9 cellular contexts compared by ENCODE assay signal in the genomic region with DNA sequence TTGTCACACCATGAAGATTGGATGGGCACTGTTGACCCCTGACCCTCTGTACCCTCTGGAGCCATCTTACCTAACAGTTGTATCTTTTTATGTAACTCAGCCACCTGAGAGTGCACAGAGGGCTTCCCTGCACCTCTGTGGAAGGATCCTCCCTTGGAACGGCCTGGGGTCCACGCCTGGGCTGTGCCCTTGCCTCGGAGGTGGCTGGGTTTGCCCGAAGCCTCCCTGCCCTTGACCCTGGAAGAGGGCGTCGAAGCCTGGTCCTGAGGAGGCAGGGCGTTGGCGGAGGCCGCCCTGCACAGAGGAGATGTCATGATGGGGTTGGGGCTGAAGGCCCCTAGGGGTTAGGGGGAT. TPM values are rescaled to one million over a fixed set of nuclear protein-coding genes. Genes with fewer than 3 reads are reported as not detected.
DNase-seq lines count a peak whose midpoint lies in the region; ATAC-seq and TF ChIP-seq lines count a peak whose summit lies in the region.
"Had no signal": no experiment of that assay in that cellular context is flagged by ENCODE, and none has a peak within 500 bp of the region (broad histone marks: within the 10 kb centered on the region; RNA-seq: fewer than 3 reads in every experiment).

No MANE protein-coding gene starts in this region.

- no peaks in the 10 kb centered on the region for H3K4me1 Mint-ChIP-seq in activated T-helper 17 cell treated with anti-CD3 and anti-CD28 coated beads, Interleukin-2, amount 50 U/mL, for 72 hours
- no peaks in the 10 kb centered on the region for H3K4me1 Mint-ChIP-seq in type B pancreatic cell (ENCODE audit: unreplicated experiment)

- H3K27ac Mint-ChIP-seq in activated T-helper 17 cell treated with anti-CD3 and anti-CD28 coated beads, Interleukin-2, amount 50 U/mL, for 72 hours: peak overlapping the region; percentile 99
- H3K27ac Mint-ChIP-seq in type B pancreatic cell: peak overlapping the region; percentile 99

- H3K36me3 ChIP-seq in GM06990 (ENCODE audit: control insufficient read depth, insufficient read depth, low read length): peaks cover 11% of the 10 kb centered on the region

- DNase-seq in GM06990 (ENCODE audit: extremely low read depth, insufficient read length): no peak
- no peak for DNase-seq in left colon
- DNase-seq in type B pancreatic cell (ENCODE audit: extremely low spot score, unreplicated experiment): no peak
- no peak for DNase-seq in NCI-H524 (lab: John Stamatoyannopoulos, UW)
- no peak for DNase-seq in NCI-H2196 (lab: John Stamatoyannopoulos, UW; ENCODE audit: unreplicated experiment)
- no peak for DNase-seq in ecto neural progenitor cell (ENCODE audit: low spot score)

- no peaks in the 10 kb centered on the region for H3K9me3 Mint-ChIP-seq in activated T-helper 17 cell treated with anti-CD3 and anti-CD28 coated beads, Interleukin-2, amount 50 U/mL, for 72 hours
- H3K9me3 Mint-ChIP-seq in type B pancreatic cell: no peaks in the 10 kb centered on the region

- no peak for TF ChIP-seq CTCF in GM06990 (IDR thresholded peaks at IDR 0.05; ENCODE audit: insufficient read depth, low read length, poor library complexity, severe bottlenecking)
- TF ChIP-seq CTCF in type B pancreatic cell (conservative IDR thresholded peaks at IDR 0.05): no peak

- H3K36me3 Mint-ChIP-seq in activated T-helper 17 cell treated with anti-CD3 and anti-CD28 coated beads, Interleukin-2, amount 50 U/mL, for 72 hours (ENCODE audit: low read depth): peaks cover 46% of the 10 kb centered on the region
- H3K36me3 Mint-ChIP-seq in type B pancreatic cell: peaks cover 7% of the 10 kb centered on the region

- peak overlapping the region; percentile 62 for H3K4me3 ChIP-seq in GM06990 (replicated peaks; ENCODE audit: low read depth, low read length)

- H3K27me3 Mint-ChIP-seq in activated T-helper 17 cell treated with anti-CD3 and anti-CD28 coated beads, Interleukin-2, amount 50 U/mL, for 72 hours: no peaks in the 10 kb centered on the region
- no peaks in the 10 kb centered on the region for H3K27me3 Mint-ChIP-seq in type B pancreatic cell

- H3K27me3 ChIP-seq in GM06990 (replicated peaks; ENCODE audit: control insufficient read depth, insufficient read depth, low read length): no peaks in the 10 kb centered on the region

- ATAC-seq in HG02678 (IDR thresholded peaks at IDR 0.05; ENCODE audit: unreplicated experiment) (peak; percentile 4), left colon (peak; percentile 1)
- ATAC-seq in activated T-helper 17 cell treated with anti-CD3 and anti-CD28 coated beads, Interleukin-2, amount 50 U/mL, for 72 hours (replicated peaks): peak; percentile 20

- intact Hi-C loops in left colon (cut with DNase I, micrococcal nuclease): no loop called here

- peak overlapping the region; percentile 99 for H3K4me3 Mint-ChIP-seq in activated T-helper 17 cell treated with anti-CD3 and anti-CD28 coated beads, Interleukin-2, amount 50 U/mL, for 72 hours
- H3K4me3 Mint-ChIP-seq in type B pancreatic cell: peak overlapping the region; percentile 100

RNA-seq across cellular contexts. Expression of a gene that starts 0.2 kb away (rescaled TPM):
- total RNA-seq in activated T-helper 17 cell treated with anti-CD3 and anti-CD28 coated beads, Interleukin-2, amount 50 U/mL, for 72 hours: under 1 TPM; 0.15 to 0.42 TPM
- total RNA-seq in left colon: under 1 TPM in 1 of 2 donors, not detected in 1; 0.42 TPM
- 1.0 and 2.2 TPM in 2 replicates for total RNA-seq in type B pancreatic cell (ENCODE audit: low replicate concordance)
- total RNA-seq: T-helper 1 cell treated with Interleukin-12 subunit alpha and Interleukin-12 subunit beta and Interleukin-4 antibody, amounts not matched to agents 30 ng/mL and 1 ng/mL, for 36 hours had no signal

RNA-seq across cellular contexts. Expression of a gene that starts 0.8 kb away (rescaled TPM):
- 100 to 1,000 TPM; 281 to 300 TPM for total RNA-seq in activated T-helper 17 cell treated with anti-CD3 and anti-CD28 coated beads, Interleukin-2, amount 50 U/mL, for 72 hours
- total RNA-seq in left colon (100 to 1,000 TPM; 301 to 320 TPM), type B pancreatic cell (ENCODE audit: low replicate concordance) (342 and 403 TPM in 2 replicates)

RNA-seq across cellular contexts. Expression of a gene that starts 15.6 kb away (rescaled TPM):
- total RNA-seq in activated T-helper 17 cell treated with anti-CD3 and anti-CD28 coated beads, Interleukin-2, amount 50 U/mL, for 72 hours: under 1 TPM in 1 of 2 donors, not detected in 1; 0.50 TPM
- total RNA-seq in left colon: 10 to 100 TPM; 21.1 to 23.9 TPM
- 44.8 and 49.6 TPM in 2 replicates for total RNA-seq in type B pancreatic cell (ENCODE audit: low replicate concordance)
- total RNA-seq: T-helper 1 cell treated with Interleukin-12 subunit alpha and Interleukin-12 subunit beta and Interleukin-4 antibody, amounts not matched to agents 30 ng/mL and 1 ng/mL, for 36 hours had no signal

RNA-seq across cellular contexts. Expression of a gene that starts 46.2 kb away (rescaled TPM):
- under 1 TPM in 1 of 2 donors, not detected in 1; 0.45 TPM for total RNA-seq in activated T-helper 17 cell treated with anti-CD3 and anti-CD28 coated beads, Interleukin-2, amount 50 U/mL, for 72 hours
- total RNA-seq in left colon: under 1 TPM; 0.15 to 0.61 TPM
- 1.7 and 3.3 TPM in 2 replicates for total RNA-seq in type B pancreatic cell (ENCODE audit: low replicate concordance)
- total RNA-seq: T-helper 1 cell treated with Interleukin-12 subunit alpha and Interleukin-12 subunit beta and Interleukin-4 antibody, amounts not matched to agents 30 ng/mL and 1 ng/mL, for 36 hours had no signal

RNA-seq across cellular contexts. Expression of a gene that starts 50.6 kb away (rescaled TPM):
- 10 to 100 TPM in 1 of 2 donors, 1 to 10 TPM in 1; 6.7 to 22.6 TPM for total RNA-seq in activated T-helper 17 cell treated with anti-CD3 and anti-CD28 coated beads, Interleukin-2, amount 50 U/mL, for 72 hours
- 1 to 10 TPM; 4.2 to 4.8 TPM for total RNA-seq in left colon
- 9.2 and 11.4 TPM in 2 replicates for total RNA-seq in type B pancreatic cell (ENCODE audit: low replicate concordance)

Comparison
In these comparisons a context has a peak if more than half of its experiments do, and no peak if none do; other contexts are left out.
1. RNA of a gene that starts 15.6 kb away (total RNA-seq): 44.8 to 49.6 TPM in type B pancreatic cell and 21.1 to 23.9 TPM in left colon; 0.50 TPM in activated T-helper 17 cell treated with anti-CD3 and anti-CD28 coated beads, Interleukin-2, amount 50 U/mL, for 72 hours; every median in the first group is over 10 times any median in the second.
2. Peak in every context shown above with its lines, with median percentiles within 50 percentile points of each other: ATAC-seq.